Comparison of ENCODE assay signal across 8 cellular contexts in the genomic region with DNA sequence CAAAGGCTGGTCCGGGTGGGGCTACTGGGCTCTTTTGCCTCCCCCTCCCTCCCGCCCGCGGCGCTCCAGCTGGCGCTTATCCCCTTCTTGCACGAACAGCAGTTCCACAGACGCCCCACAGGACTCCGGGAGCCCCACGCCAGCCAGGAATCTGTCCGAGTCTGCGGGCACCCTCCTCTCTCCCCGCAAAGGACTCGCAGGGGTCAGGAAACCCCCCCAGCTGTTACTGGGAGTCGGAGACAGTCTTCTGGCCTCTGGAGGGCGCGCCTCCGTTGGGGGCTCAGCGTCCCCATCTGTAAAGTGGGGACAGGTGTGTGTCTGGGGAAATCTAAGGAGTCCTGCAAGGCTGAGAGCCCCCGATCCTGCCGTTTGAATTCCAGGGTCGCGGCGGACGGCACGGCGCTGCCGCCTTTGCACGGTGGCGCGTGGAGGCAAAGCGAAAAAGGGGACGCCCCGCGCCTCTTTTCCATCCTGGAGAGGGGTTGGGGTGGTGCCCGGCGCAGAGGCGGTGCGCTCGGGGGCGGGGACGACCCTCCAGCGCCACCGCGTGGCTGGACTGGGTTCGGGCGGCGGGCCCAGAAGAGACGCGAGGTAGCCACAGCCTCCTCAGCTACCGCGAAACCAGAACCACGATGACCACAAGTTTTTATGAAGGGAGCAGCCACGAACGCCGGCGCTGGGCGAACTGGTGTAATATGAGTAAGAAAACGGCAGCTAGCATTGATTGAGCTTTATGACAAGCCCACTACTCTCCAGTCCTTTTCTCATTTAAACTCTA. TPM values are rescaled to one million over a fixed set of nuclear protein-coding genes. Genes with fewer than 3 reads are reported as not detected.
DNase-seq lines count a peak whose midpoint lies in the region; ATAC-seq and TF ChIP-seq lines count a peak whose summit lies in the region.

No MANE protein-coding gene starts in this region.

- TF ChIP-seq POLR2A in ovary (IDR thresholded peaks at IDR 0.05): no peak

- H3K4me3 ChIP-seq in SK-N-MC (peak overlapping the region; percentile 75), ovary (peak overlapping the region; percentile 45), thoracic aorta (peak overlapping the region; percentile 90)

- TF ChIP-seq EP300 in ovary (IDR thresholded peaks at IDR 0.05): no peak

- peak; percentile 92 for DNase-seq in DMS 273 (lab: John Stamatoyannopoulos, UW; ENCODE audit: unreplicated experiment)
- DNase-seq in SK-N-MC (ENCODE audit: low read depth, low spot score): no peak
- peak; percentile 80 for DNase-seq in activated naive CD4-positive, alpha-beta T cell treated with anti-CD3 and anti-CD28 coated beads, Interleukin-2, amount 50 U/mL, for 16 hours
- DNase-seq in Right ventricle myocardium superior: peak; percentile 91
- peak; percentile 78 to 93 (median 84) for DNase-seq in ovary
- no peak for DNase-seq in thoracic aorta (ENCODE audit: low spot score)

- no peak overlapping the region for H3K9ac ChIP-seq in SK-N-MC (ENCODE audit: insufficient read length)

- H3K4me1 ChIP-seq in ovary (ENCODE audit: insufficient read depth) (peaks cover 5% of the 10 kb centered on the region), thoracic aorta (ENCODE audit: control insufficient read depth in 1 of 2, low read depth in 2 of 2) (peaks cover 17 to 42% of the 10 kb centered on the region in 2 donors)

- H3K27me3 ChIP-seq in ovary (no peaks in the 10 kb centered on the region), thoracic aorta (replicated peaks; ENCODE audit: insufficient read depth) (no peaks in the 10 kb centered on the region)

- WGBS in ovary, 3 donors: 1 to 2% (median 2%) methylated on average over 53 to 59 of the region's 59 CpGs

- H3K27ac ChIP-seq in SK-N-MC: no peak overlapping the region
- peak overlapping the region in 1 of 2 donors; percentile 39 for H3K27ac ChIP-seq in ovary
- H3K27ac ChIP-seq in thoracic aorta: peak overlapping the region; percentile 75 to 77

- no peaks in the 10 kb centered on the region for H3K9me3 ChIP-seq in SK-N-MC (ENCODE audit: low read depth, low read length)
- H3K9me3 ChIP-seq in ovary: no peaks in the 10 kb centered on the region
- no peaks in the 10 kb centered on the region for H3K9me3 ChIP-seq in thoracic aorta

- TF ChIP-seq CTCF in LNCAP (IDR thresholded peaks at IDR 0.05): peak; percentile 93
- TF ChIP-seq CTCF in ovary (IDR thresholded peaks at IDR 0.05): peak; percentile 93 to 94 (median 94)
- TF ChIP-seq CTCF in thoracic aorta (IDR thresholded peaks at IDR 0.05): peak; percentile 86

- H3K36me3 ChIP-seq in SK-N-MC (ENCODE audit: insufficient read depth, low read length) (no peaks in the 10 kb centered on the region), ovary (no peaks in the 10 kb centered on the region), thoracic aorta (no peaks in the 10 kb centered on the region)

- intact Hi-C loops in Right ventricle myocardium superior (cut with DNase I): loop anchor here (1.0 kb wide), 1 partner anchor 63 kb away; no protein-coding TSS in a partner anchor
- intact Hi-C loops in ovary (cut with DNase I): loop anchor here in 3 of 4 donors (2.0 to 5.0 kb wide), 2 partner anchors 64 to 66 kb away; no protein-coding TSS in a partner anchor

- ATAC-seq in GM21717 (IDR thresholded peaks at IDR 0.05; ENCODE audit: unreplicated experiment) (peak; percentile 78), Right ventricle myocardium superior (ENCODE audit: poor library complexity) (peak; percentile 97), thoracic aorta (ENCODE audit: insufficient number of reproducible peaks, low FRiP score, low read depth) (peak; percentile 58)

RNA-seq across cellular contexts. Expression of gene CCIN, which starts 2.8 kb away (rescaled TPM):
- total RNA-seq in Right ventricle myocardium superior: not detected
- total RNA-seq in ovary: under 1 TPM in 3 of 7 donors, not detected in 4; 0.15 to 0.28 (median 0.27) TPM
- polyA plus RNA-seq in ovary: under 1 TPM in 1 of 2 donors, not detected in 1; 0.33 TPM
- total RNA-seq in thoracic aorta: 1 to 10 TPM; 1.6 to 2.3 TPM

RNA-seq across cellular contexts. Expression of gene CLTA, which starts 24.4 kb away (rescaled TPM):
- total RNA-seq in Right ventricle myocardium superior (63.0 TPM), ovary (100 to 1,000 TPM; 170 to 223 (median 202) TPM), thoracic aorta (100 to 1,000 TPM; 127 to 145 TPM)
- polyA plus RNA-seq in ovary: 100 to 1,000 TPM; 242 to 243 TPM

RNA-seq across cellular contexts. Expression of gene GLIPR2, which starts 29.8 kb away (rescaled TPM):
- total RNA-seq in Right ventricle myocardium superior (6.7 TPM), ovary (10 to 100 TPM in 6 of 7 donors, 1 to 10 TPM in 1; 8.3 to 30.9 (median 16.0) TPM), thoracic aorta (10 to 100 TPM; 47.0 to 52.1 TPM)
- polyA plus RNA-seq in ovary: 10 to 100 TPM; 13.6 to 34.6 TPM

Comparison
In these comparisons a context has a peak if more than half of its experiments do, and no peak if none do; other contexts are left out.
1. DNase-seq: peak in DMS 273 (single experiment), activated naive CD4-positive, alpha-beta T cell treated with anti-CD3 and anti-CD28 coated beads, Interleukin-2, amount 50 U/mL, for 16 hours (single experiment), Right ventricle myocardium superior (single experiment) and ovary (5 of 5); none in SK-N-MC (single experiment) and thoracic aorta (single experiment).
2. Peak in every context shown above with its lines, with median percentiles within 50 percentile points of each other: ATAC-seq, CTCF ChIP-seq and H3K4me3 ChIP-seq.